Comparison of ENCODE assay signal across 14 cellular contexts in genomic region chr3:168034152-168034928, GRCh38.
DNase-seq lines count a peak whose midpoint lies in the region; ATAC-seq, FAIRE-seq and TF ChIP-seq lines count a peak whose summit lies in the region.
"Had no signal": no experiment of that assay in that cellular context is flagged by ENCODE, and none has a peak within 500 bp of the region (broad histone marks: within the 10 kb centered on the region; RNA-seq: fewer than 3 reads in every experiment).

No MANE protein-coding gene starts in this region.

- H3K4me1 ChIP-seq in IMR-90 (ENCODE audit: control insufficient read depth, insufficient read depth, low read length) (peaks cover 3% of the 10 kb centered on the region; the same call in 1 of the 2 replicates), mammary epithelial cell (ENCODE audit: insufficient read depth, low read length) (no peaks in the 10 kb centered on the region), kidney (ENCODE audit: control insufficient read depth in 1 of 2, insufficient read depth in 1 of 2, low read depth in 1 of 2, low read length in 2 of 2) (no peaks in the 10 kb centered on the region)
- H3K4me1 ChIP-seq: BLaER1 had no signal

- H3K9me3 Mint-ChIP-seq in activated CD8-positive, alpha-beta T cell treated with anti-CD3 and anti-CD28 coated beads for 36 hours: no peaks in the 10 kb centered on the region

- H3K56ac ChIP-seq in IMR-90 (ENCODE audit: extremely low read depth, insufficient read depth, low read length): no peak overlapping the region

- no peak overlapping the region for H2AK9ac ChIP-seq in IMR-90 (replicated peaks; ENCODE audit: low read depth, low read length, poor library complexity)

- dilution Hi-C loops in IMR-90 (cut with HindIII; ENCODE audit: low sequenced_read_pairs, unreplicated experiment): loop anchor here (25.0 kb wide), 1 partner anchor 128 kb away; no protein-coding TSS in a partner anchor
- dilution Hi-C loops in mammary epithelial cell (cut with HindIII; ENCODE audit: low sequenced_read_pairs): no loop called here

- no peak overlapping the region for H2BK20ac ChIP-seq in IMR-90 (ENCODE audit: low read depth, low read length)

- TF ChIP-seq CTCF in IMR-90 (conservative IDR thresholded peaks at IDR 0.05; ENCODE audit: low read depth, low read length) (no peak), mammary epithelial cell (conservative IDR thresholded peaks at IDR 0.05 in 1 of 2, IDR thresholded peaks at IDR 0.05 in 1 of 2; ENCODE audit: extremely low read depth in 1 of 2, insufficient read depth in 1 of 2, low read depth in 1 of 2, low read length in 2 of 2) (no peak), kidney (IDR thresholded peaks at IDR 0.05; ENCODE audit: borderline replicate concordance, extremely low read depth, insufficient read depth) (no peak)
- no peak for TF ChIP-seq CTCF in activated CD8-positive, alpha-beta T cell treated with anti-CD3 and anti-CD28 coated beads for 36 hours (IDR thresholded peaks at IDR 0.05)

- peak; percentile 85 for ATAC-seq in IMR-90 (ENCODE audit: low read depth)
- ATAC-seq in activated CD8-positive, alpha-beta T cell treated with anti-CD3 and anti-CD28 coated beads for 36 hours: no peak

- CTCF ChIA-PET in IMR-90 (lab: Yijun Ruan, JAX) (interaction anchor here (0.6 kb wide), 1 partner anchor 48 kb away, joined by 4 read pairs; no protein-coding TSS in a partner anchor), mammary epithelial cell (lab: Charles Lee; ENCODE audit: low non-redundant PET) (no interaction called here)
- CTCF ChIA-PET in activated CD8-positive, alpha-beta T cell treated with anti-CD3 and anti-CD28 coated beads for 36 hours (lab: Charles Lee): interaction anchor here (2.0 kb wide), 1 partner anchor 11 kb away, joined by 4 read pairs; no protein-coding TSS in a partner anchor

- no peak overlapping the region for H2BK15ac ChIP-seq in IMR-90 (ENCODE audit: low read depth, low read length)

- WGBS in IMR-90 (ENCODE audit: extremely low coverage in 2 of 2, insufficient read length in 1 of 2), 2 experiments: no CpG with 5 or more reads among the region's 5 CpGs
- 91% methylated on average over 5 of the region's 5 CpGs for WGBS in mammary epithelial cell (ENCODE audit: low coverage, missing lambda C conversion rate)

- BruUV-seq in IMR-90 (replicated peaks; lab: Mats Ljungman, UMichigan) (no TSS peak), mammary epithelial cell (replicated peaks; lab: Mats Ljungman, UMichigan) (no TSS peak)

- H3K9me3 ChIP-seq in IMR-90 (ENCODE audit: control insufficient read depth, insufficient read depth, low read length): no peaks in the 10 kb centered on the region
- H3K9me3 ChIP-seq in mammary epithelial cell (replicated peaks; ENCODE audit: insufficient read depth, low read length): no peaks in the 10 kb centered on the region
- H3K9me3 ChIP-seq in kidney (ENCODE audit: control insufficient read depth in 1 of 2, low read length in 2 of 2): no peaks in the 10 kb centered on the region
- H3K9me3 ChIP-seq: pancreas, tibial nerve had no signal

- H3K9ac ChIP-seq in IMR-90 (ENCODE audit: low read depth, low read length) (no peak overlapping the region), mammary epithelial cell (ENCODE audit: insufficient read depth, low read length) (no peak overlapping the region), kidney (ENCODE audit: low read length in 2 of 2) (no peak overlapping the region)
- H3K9ac ChIP-seq: BLaER1 had no signal

- H4K8ac ChIP-seq in IMR-90 (ENCODE audit: low read depth in 2 of 2, low read length in 2 of 2): no peak overlapping the region

- H3K23ac ChIP-seq in IMR-90 (ENCODE audit: low read depth, low read length): no peak overlapping the region

- no peak for TF ChIP-seq POLR2A in IMR-90 (IDR thresholded peaks at IDR 0.05; ENCODE audit: low read depth, low read length)

- H3K27ac ChIP-seq in IMR-90 (ENCODE audit: insufficient read depth, low read length): no peak overlapping the region
- no peak overlapping the region for H3K27ac ChIP-seq in mammary epithelial cell (ENCODE audit: insufficient read depth, low read depth, low read length)
- no peak overlapping the region for H3K27ac ChIP-seq in kidney (ENCODE audit: low read depth in 2 of 2, low read length in 2 of 2)
- H3K27ac ChIP-seq: BLaER1, pancreas, tibial nerve had no signal

- H3K4me2 ChIP-seq in IMR-90 (ENCODE audit: low read depth, low read length) (no peak overlapping the region), mammary epithelial cell (ENCODE audit: insufficient read depth, low read depth, low read length) (no peak overlapping the region)
- H3K4me2 ChIP-seq: BLaER1 had no signal

- no peak overlapping the region for H3K4me3 Mint-ChIP-seq in activated CD8-positive, alpha-beta T cell treated with anti-CD3 and anti-CD28 coated beads for 36 hours

- H3K4ac ChIP-seq in IMR-90 (ENCODE audit: low read depth, low read length): no peak overlapping the region

- peaks cover 14 to 16% of the 10 kb centered on the region in 2 experiments; a peak in 3 of 4 replicates for H3K79me1 ChIP-seq in IMR-90 (ENCODE audit: low read depth in 1 of 2, low read length in 2 of 2)

- H3K36me3 ChIP-seq in IMR-90 (ENCODE audit: control insufficient read depth, insufficient read depth, low read length) (peaks cover 18% of the 10 kb centered on the region), mammary epithelial cell (ENCODE audit: insufficient read depth, low read length) (peaks cover 12% of the 10 kb centered on the region), kidney (ENCODE audit: control insufficient read depth in 1 of 2, insufficient read depth in 2 of 2, low read length in 2 of 2) (peaks cover 9 to 15% of the 10 kb centered on the region in 2 donors)

- H3K27me3 Mint-ChIP-seq in activated CD8-positive, alpha-beta T cell treated with anti-CD3 and anti-CD28 coated beads for 36 hours: no peaks in the 10 kb centered on the region

- in situ Hi-C loops in ACHN (cut with HindIII; ENCODE audit: low pct_ligation_motif_present, low pct_unique_long_range_greater_than_20kb, low sequenced_read_pairs): no loop called here
- in situ Hi-C loops in IMR-90 (cut with MboI; ENCODE audit: low sequenced_read_pairs): no loop called here
- in situ Hi-C loops in mammary epithelial cell (cut with MboI; ENCODE audit: low sequenced_read_pairs in 2 of 2): no loop called here

- DNase-seq in ACHN (peak; percentile 33), IMR-90 (peak; percentile 73), mammary epithelial cell (peak; percentile 7), hepatic stellate cell (ENCODE audit: low spot score) (peak; percentile 51), kidney (no peak), activated T-cell treated with anti-CD3 and anti-CD28 coated beads for 4 hours (no peak), NCI-H82 treated with DMSO at 0.1 percent for 48 hours (lab: John Stamatoyannopoulos, UW; ENCODE audit: unreplicated experiment) (no peak)
- no peak for DNase-seq in activated CD8-positive, alpha-beta T cell treated with anti-CD3 and anti-CD28 coated beads for 36 hours
- DNase-seq: activated CD4-positive, CD25-positive, alpha-beta regulatory T cell treated with anti-CD3 and anti-CD28 coated beads, Interleukin-2, amount 50 U/mL, for 72 hours; pancreas had no signal

- H3K4me3 ChIP-seq in IMR-90 (ENCODE audit: insufficient read depth, low read depth, low read length): no peak overlapping the region
- H3K4me3 ChIP-seq in mammary epithelial cell (replicated peaks in 1 of 3; ENCODE audit: insufficient read depth in 1 of 3, low read depth in 2 of 3, low read length in 3 of 3): no peak overlapping the region
- no peak overlapping the region for H3K4me3 ChIP-seq in kidney (ENCODE audit: low read length in 2 of 2)
- H3K4me3 ChIP-seq: BLaER1, pancreas, tibial nerve had no signal

- H3K27me3 ChIP-seq in IMR-90 (ENCODE audit: control insufficient read depth, insufficient read depth, low read length): no peaks in the 10 kb centered on the region
- H3K27me3 ChIP-seq in mammary epithelial cell (ENCODE audit: insufficient read depth, low read length): no peaks in the 10 kb centered on the region
- H3K27me3 ChIP-seq: BLaER1, pancreas, tibial nerve had no signal

- H3K36me3 Mint-ChIP-seq in activated CD8-positive, alpha-beta T cell treated with anti-CD3 and anti-CD28 coated beads for 36 hours (ENCODE audit: low read depth): peaks cover 5% of the 10 kb centered on the region

- TF ChIP-seq RAD21 in IMR-90 (IDR thresholded peaks at IDR 0.05; ENCODE audit: low read length): no peak

- H3K18ac ChIP-seq in IMR-90 (ENCODE audit: low read depth, low read length): no peak overlapping the region

- H2AK5ac ChIP-seq in IMR-90 (ENCODE audit: low read depth, low read length): no peak overlapping the region

- H3K79me2 ChIP-seq in mammary epithelial cell (ENCODE audit: insufficient read depth, low read length): no peaks in the 10 kb centered on the region

- H4K20me1 ChIP-seq in IMR-90 (ENCODE audit: insufficient read depth, low read length) (no peaks in the 10 kb centered on the region), mammary epithelial cell (ENCODE audit: insufficient read depth, low read length) (no peaks in the 10 kb centered on the region)
- H4K20me1 ChIP-seq: BLaER1 had no signal

- H4K5ac ChIP-seq in IMR-90 (ENCODE audit: low read depth, low read length): no peak overlapping the region

- H2BK120ac ChIP-seq in IMR-90 (ENCODE audit: low read depth, low read length): no peak overlapping the region

- FAIRE-seq in kidney (lab: Jason Lieb, UNC): no peak
- FAIRE-seq: GM19239, islet of Langerhans, pancreas had no signal

- POLR2A ChIA-PET in IMR-90 (lab: Charles Lee; ENCODE audit: unreplicated experiment): no interaction called here
- POLR2A ChIA-PET in activated CD8-positive, alpha-beta T cell treated with anti-CD3 and anti-CD28 coated beads for 36 hours (lab: Charles Lee): no interaction called here

- H3K27ac Mint-ChIP-seq in activated CD8-positive, alpha-beta T cell treated with anti-CD3 and anti-CD28 coated beads for 36 hours: no peak overlapping the region

- no peak overlapping the region for H4K91ac ChIP-seq in IMR-90 (ENCODE audit: insufficient read depth, low read depth, low read length)

- H3K9me1 ChIP-seq in IMR-90 (ENCODE audit: insufficient read depth, low read length): no peaks in the 10 kb centered on the region; the same call in 1 of the 2 replicates

- no peaks in the 10 kb centered on the region for H3K4me1 Mint-ChIP-seq in activated CD8-positive, alpha-beta T cell treated with anti-CD3 and anti-CD28 coated beads for 36 hours (ENCODE audit: low read depth)

- H2BK5ac ChIP-seq in IMR-90 (ENCODE audit: low read depth, low read length, poor library complexity, severe bottlenecking): no peak overlapping the region

- no peak overlapping the region for H3K14ac ChIP-seq in IMR-90 (replicated peaks; ENCODE audit: low read depth, low read length)

- H2AFZ ChIP-seq in IMR-90 (replicated peaks; ENCODE audit: low read length, poor library complexity) (no peak overlapping the region), mammary epithelial cell (ENCODE audit: low read depth, low read length) (no peak overlapping the region)

- intact Hi-C loops in IMR-90 (cut with micrococcal nuclease) (loop anchor here (5.0 kb wide), 1 partner anchor 92 kb away; no protein-coding TSS in a partner anchor), mammary epithelial cell (cut with micrococcal nuclease) (loop anchor here (10.0 kb wide), 1 partner anchor 810 kb away; no protein-coding TSS in a partner anchor), kidney (cut with DNase I) (no loop called here)
- intact Hi-C loops in activated CD8-positive, alpha-beta T cell treated with anti-CD3 and anti-CD28 coated beads for 36 hours (cut with micrococcal nuclease): no loop called here

TF ChIP-seq in IMR-90, 13 proteins besides CTCF, POLR2A, EP300 and RAD21 (continues in another document):
- no peak for TF ChIP-seq MAFK (IDR thresholded peaks at IDR 0.05; ENCODE audit: low read depth, low read length)

Comparison
In these comparisons a context has a peak if more than half of its experiments do, and no peak if none do; other contexts are left out.
1. DNase-seq: peak in ACHN (single experiment), IMR-90 (single experiment), mammary epithelial cell (single experiment) and hepatic stellate cell (single experiment); none in activated CD8-positive, alpha-beta T cell treated with anti-CD3 and anti-CD28 coated beads for 36 hours (single experiment), kidney (single experiment), activated T-cell treated with anti-CD3 and anti-CD28 coated beads for 4 hours (single experiment) and NCI-H82 treated with DMSO at 0.1 percent for 48 hours (single experiment).
2. intact Hi-C loops: an anchor here in IMR-90 (5.0 kb wide) and mammary epithelial cell (10.0 kb wide); none called in activated CD8-positive, alpha-beta T cell treated with anti-CD3 and anti-CD28 coated beads for 36 hours and kidney.